In genomic region chr2:197710424-197711042, GRCh38 we compare ENCODE assay signal across 9 cellular contexts. TPM values are rescaled to one million over a fixed set of nuclear protein-coding genes. Genes with fewer than 3 reads are reported as not detected.
DNase-seq lines count a peak whose midpoint lies in the region; ATAC-seq and TF ChIP-seq lines count a peak whose summit lies in the region.
"Had no signal": no experiment of that assay in that cellular context is flagged by ENCODE, and none has a peak within 500 bp of the region (broad histone marks: within the 10 kb centered on the region; RNA-seq: fewer than 3 reads in every experiment).

No MANE protein-coding gene starts in this region.

- peaks cover 17% of the 10 kb centered on the region for H3K36me3 ChIP-seq in CD4-positive, CD25-positive, alpha-beta regulatory T cell (ENCODE audit: control insufficient read depth, insufficient read depth, low read length)
- H3K36me3 ChIP-seq in MM.1S (replicated peaks; ENCODE audit: insufficient read depth, low read length) = peaks cover 6% of the 10 kb centered on the region; the same call in 1 of the 2 replicates

- H3K9me3 Mint-ChIP-seq in CD4-positive, CD25-positive, alpha-beta regulatory T cell = no peaks in the 10 kb centered on the region
- H3K9me3 Mint-ChIP-seq in MCF 10A (ENCODE audit: unreplicated experiment) (no peaks in the 10 kb centered on the region), endothelial cell (ENCODE audit: unreplicated experiment) (no peaks in the 10 kb centered on the region)
- H3K9me3 Mint-ChIP-seq: activated naive CD8-positive, alpha-beta T cell treated with anti-CD3 and anti-CD28 coated beads, Interleukin-2, amount 10 ng/mL, durations not matched to agents 7 days and 5 days had no signal

- no peaks in the 10 kb centered on the region for H3K27me3 ChIP-seq in CD4-positive, CD25-positive, alpha-beta regulatory T cell (ENCODE audit: control insufficient read depth, insufficient read depth, low read length)
- no peaks in the 10 kb centered on the region for H3K27me3 ChIP-seq in MM.1S (replicated peaks; ENCODE audit: insufficient read depth, low read length)

- no peaks in the 10 kb centered on the region for H3K9me3 ChIP-seq in CD4-positive, CD25-positive, alpha-beta regulatory T cell (ENCODE audit: control insufficient read depth in 2 of 2, low read length in 2 of 2)
- H3K9me3 ChIP-seq in MM.1S (replicated peaks; ENCODE audit: insufficient read depth, low read length) = no peaks in the 10 kb centered on the region

- CTCF ChIA-PET in MCF 10A (lab: Yijun Ruan, JAX) = no interaction called here

- intact Hi-C loops in MCF 10A (cut with micrococcal nuclease) = no loop called here

- peak overlapping the region; percentile 21 for H3K4me3 ChIP-seq in CD4-positive, CD25-positive, alpha-beta regulatory T cell (ENCODE audit: low read depth, low read length)
- H3K4me3 ChIP-seq in MM.1S (ENCODE audit: low read length) = no peak overlapping the region

- H3K4me1 Mint-ChIP-seq in CD4-positive, CD25-positive, alpha-beta regulatory T cell = peaks cover 21 to 64% (median 52%) of the 10 kb centered on the region in 4 donors
- H3K4me1 Mint-ChIP-seq in MCF 10A (ENCODE audit: insufficient read depth, unreplicated experiment) = peaks cover 30% of the 10 kb centered on the region
- H3K4me1 Mint-ChIP-seq in endothelial cell (ENCODE audit: unreplicated experiment) = peaks cover 48% of the 10 kb centered on the region

- peak overlapping the region; percentile 8; the same call in 1 of the 2 replicates for H3K4me2 ChIP-seq in MM.1S (ENCODE audit: low read depth, low read length)

- in situ Hi-C loops in G401 (cut with HindIII; ENCODE audit: low sequenced_read_pairs) = no loop called here

- no TSS peak for BruUV-seq in MCF 10A (replicated peaks; lab: Mats Ljungman, UMichigan)

- peak overlapping the region in 1 of 4 donors; percentile 77 for H3K4me3 Mint-ChIP-seq in CD4-positive, CD25-positive, alpha-beta regulatory T cell
- H3K4me3 Mint-ChIP-seq in MCF 10A (ENCODE audit: unreplicated experiment) (no peak overlapping the region), endothelial cell (ENCODE audit: unreplicated experiment) (no peak overlapping the region)
- H3K4me3 Mint-ChIP-seq: activated naive CD8-positive, alpha-beta T cell treated with anti-CD3 and anti-CD28 coated beads, Interleukin-2, amount 10 ng/mL, durations not matched to agents 7 days and 5 days had no signal

- H3K27ac ChIP-seq in CD4-positive, CD25-positive, alpha-beta regulatory T cell (ENCODE audit: insufficient read depth, low read length, poor library complexity, severe bottlenecking) = no peak overlapping the region
- no peak overlapping the region for H3K27ac ChIP-seq in MM.1S (ENCODE audit: low read length)

- peaks cover 11% of the 10 kb centered on the region for H3F3A ChIP-seq in MM.1S (ENCODE audit: insufficient read depth, low read length)

- TF ChIP-seq CTCF in MM.1S (IDR thresholded peaks at IDR 0.05; ENCODE audit: low read length) (no peak), MCF 10A (IDR thresholded peaks at IDR 0.05; ENCODE audit: unreplicated experiment) (no peak), endothelial cell (IDR thresholded peaks at IDR 0.05; ENCODE audit: unreplicated experiment) (no peak)

- peaks cover 47% of the 10 kb centered on the region for H3K4me1 ChIP-seq in CD4-positive, CD25-positive, alpha-beta regulatory T cell (ENCODE audit: control insufficient read depth, insufficient read depth, low read length, poor library complexity, severe bottlenecking)
- peaks cover 20% of the 10 kb centered on the region for H3K4me1 ChIP-seq in MM.1S (ENCODE audit: low read length)

- no peaks in the 10 kb centered on the region for H3K9me2 ChIP-seq in MM.1S (replicated peaks; ENCODE audit: insufficient read depth, low read length)

- no peak for ATAC-seq in CD4-positive, CD25-positive, alpha-beta regulatory T cell (ENCODE audit: low read depth in 2 of 2)
- ATAC-seq in GM18873 (IDR thresholded peaks at IDR 0.05; ENCODE audit: low FRiP score, unreplicated experiment) = peak; percentile 85
- ATAC-seq in HG02759 (IDR thresholded peaks at IDR 0.05; ENCODE audit: unreplicated experiment) = peak; percentile 72

- no peak overlapping the region for H3K27ac Mint-ChIP-seq in CD4-positive, CD25-positive, alpha-beta regulatory T cell
- H3K27ac Mint-ChIP-seq in MCF 10A (ENCODE audit: low read depth, unreplicated experiment) (no peak overlapping the region), endothelial cell (ENCODE audit: unreplicated experiment) (no peak overlapping the region)
- H3K27ac Mint-ChIP-seq: activated naive CD8-positive, alpha-beta T cell treated with anti-CD3 and anti-CD28 coated beads, Interleukin-2, amount 10 ng/mL, durations not matched to agents 7 days and 5 days had no signal

- H3K79me2 ChIP-seq in MM.1S (ENCODE audit: low read length) = peaks cover 72% of the 10 kb centered on the region

- H3K9ac ChIP-seq in MM.1S (ENCODE audit: low read length) = no peak overlapping the region

- peak in 1 of 3 donors; percentile 16 for DNase-seq in CD4-positive, CD25-positive, alpha-beta regulatory T cell
- peak; percentile 66 for DNase-seq in MM.1S
- no peak for DNase-seq in G401 (ENCODE audit: low spot score)
- no peak for DNase-seq in UCSD-AML1 (lab: John Stamatoyannopoulos, UW; ENCODE audit: unreplicated experiment)
- no peak for DNase-seq in MCF 10A (ENCODE audit: unreplicated experiment)
- no peak for DNase-seq in endothelial cell (ENCODE audit: low spot score)
- DNase-seq: activated naive CD8-positive, alpha-beta T cell treated with anti-CD3 and anti-CD28 coated beads, Interleukin-2, amount 10 ng/mL, durations not matched to agents 7 days and 5 days had no signal

- H3K36me3 Mint-ChIP-seq in CD4-positive, CD25-positive, alpha-beta regulatory T cell = peaks cover 22% of the 10 kb centered on the region
- H3K36me3 Mint-ChIP-seq in MCF 10A (ENCODE audit: insufficient read depth, unreplicated experiment) (peaks cover 11% of the 10 kb centered on the region), endothelial cell (ENCODE audit: low read depth, unreplicated experiment) (peaks cover 6% of the 10 kb centered on the region)

- peaks cover 27% of the 10 kb centered on the region for H4K20me1 ChIP-seq in MM.1S (ENCODE audit: insufficient read depth, low read length)

- POLR2A ChIA-PET in MCF 10A (lab: Yijun Ruan, JAX) = no interaction called here

- no peaks in the 10 kb centered on the region for H3K27me3 Mint-ChIP-seq in CD4-positive, CD25-positive, alpha-beta regulatory T cell
- H3K27me3 Mint-ChIP-seq in MCF 10A (ENCODE audit: insufficient read depth, unreplicated experiment) = no peaks in the 10 kb centered on the region
- H3K27me3 Mint-ChIP-seq in endothelial cell (ENCODE audit: unreplicated experiment) = peaks cover 4% of the 10 kb centered on the region
- H3K27me3 Mint-ChIP-seq: activated naive CD8-positive, alpha-beta T cell treated with anti-CD3 and anti-CD28 coated beads, Interleukin-2, amount 10 ng/mL, durations not matched to agents 7 days and 5 days had no signal

- no peak overlapping the region for H2AFZ ChIP-seq in MM.1S (ENCODE audit: low read length)

RNA-seq across cellular contexts. Expression of gene MARS2, which starts 5.4 kb away (rescaled TPM):
- 13.6 TPM for total RNA-seq in CD4-positive, CD25-positive, alpha-beta regulatory T cell
- polyA plus RNA-seq in CD4-positive, CD25-positive, alpha-beta regulatory T cell = 10 to 100 TPM; 10.6 to 16.1 (median 12.4) TPM
- 9.9 and 13.4 TPM in 2 replicates for total RNA-seq in G401 (2014; rRNA removed; shearing (Covaris generic))
- 9.5 and 15.3 TPM in 2 replicates for total RNA-seq in MCF 10A (2022)
- total RNA-seq in endothelial cell (ENCODE audit: unreplicated experiment) = 13.5 TPM

RNA-seq across cellular contexts. Expression of gene RFTN2, which starts 35.1 kb away (rescaled TPM):
- not detected for total RNA-seq in CD4-positive, CD25-positive, alpha-beta regulatory T cell
- polyA plus RNA-seq in CD4-positive, CD25-positive, alpha-beta regulatory T cell = under 1 TPM; 0.06 to 0.21 (median 0.14) TPM
- not detected in 2 replicates for total RNA-seq in G401 (2014; rRNA removed; shearing (Covaris generic))
- total RNA-seq in MCF 10A (2022) (not detected in 2 replicates), endothelial cell (ENCODE audit: unreplicated experiment) (27.2 TPM)

Comparison
In these comparisons a context has a peak if more than half of its experiments do, and no peak if none do; other contexts are left out.
1. ATAC-seq: peak in GM18873 (single experiment) and HG02759 (single experiment); none in CD4-positive, CD25-positive, alpha-beta regulatory T cell (0 of 2).
2. RNA of gene RFTN2, which starts 35.1 kb away (total RNA-seq): 27.2 TPM in endothelial cell (single experiment); not detected in CD4-positive, CD25-positive, alpha-beta regulatory T cell (single experiment), not detected in G401 and not detected in MCF 10A; every median in the first group is over 10 times any median in the second.